Comparison of ENCODE assay signal across 9 cellular contexts in genomic region chr16:28951410-28951943, GRCh38. TPM values are rescaled to one million over a fixed set of nuclear protein-coding genes. Genes with fewer than 3 reads are reported as not detected.
DNase-seq lines count a peak whose midpoint lies in the region; ATAC-seq and TF ChIP-seq lines count a peak whose summit lies in the region.
"Had no signal": no experiment of that assay in that cellular context is flagged by ENCODE, and none has a peak within 500 bp of the region (broad histone marks: within the 10 kb centered on the region; RNA-seq: fewer than 3 reads in every experiment).

No MANE protein-coding gene starts in this region.

- no peaks in the 10 kb centered on the region for H3K9me3 ChIP-seq in mucosa of descending colon

- H3K27ac Mint-ChIP-seq in MCF 10A (ENCODE audit: low read depth, unreplicated experiment): peak overlapping the region; percentile 92

- TF ChIP-seq CTCF in MCF 10A (IDR thresholded peaks at IDR 0.05; ENCODE audit: unreplicated experiment): no peak
- no peak for TF ChIP-seq CTCF in mucosa of descending colon (IDR thresholded peaks at IDR 0.05)

- H3K4me1 ChIP-seq in mucosa of descending colon (ENCODE audit: low read depth): peaks cover 15% of the 10 kb centered on the region

- intact Hi-C loops in MCF 10A (cut with micrococcal nuclease): loop anchor here (2.0 kb wide), 1 partner anchor 23 kb away; the partner anchor contains the start of gene SPNS1
- intact Hi-C loops in mucosa of descending colon (cut with DNase I, micrococcal nuclease): no loop called here

- peak overlapping the region; percentile 99 for H3K4me3 Mint-ChIP-seq in MCF 10A (ENCODE audit: unreplicated experiment)

- peak overlapping the region; percentile 85 for H3K4me3 ChIP-seq in mucosa of descending colon

- H3K36me3 ChIP-seq in mucosa of descending colon (ENCODE audit: low read depth): peaks cover 5% of the 10 kb centered on the region

- BruUV-seq in MCF 10A (replicated peaks; lab: Mats Ljungman, UMichigan): no TSS peak

- ATAC-seq in mucosa of descending colon (no peak), HG03097 (IDR thresholded peaks at IDR 0.05; ENCODE audit: low FRiP score, unreplicated experiment) (no peak), GM18519 (IDR thresholded peaks at IDR 0.05; ENCODE audit: low FRiP score, unreplicated experiment) (no peak), GM18907 (IDR thresholded peaks at IDR 0.05; ENCODE audit: unreplicated experiment) (no peak)

- no peaks in the 10 kb centered on the region for H3K9me3 Mint-ChIP-seq in MCF 10A (ENCODE audit: unreplicated experiment)

- H3K27me3 Mint-ChIP-seq in MCF 10A (ENCODE audit: insufficient read depth, unreplicated experiment): no peaks in the 10 kb centered on the region

- CTCF ChIA-PET in MCF 10A (lab: Yijun Ruan, JAX): interaction anchor here (0.7 to 1.3 kb wide), 2 partner anchors 26 to 29 kb away, joined by 3 to 7 read pairs; no protein-coding TSS in a partner anchor

- POLR2A ChIA-PET in MCF 10A (lab: Yijun Ruan, JAX): interaction anchor here (1.2 to 3.9 kb wide), 6 partner anchors 11 to 129 kb away, joined by 3 to 30 read pairs (median 13); partner anchors contain the start of genes ATXN2L, RABEP2, SH2B1 and SPNS1

- DNase-seq in ELR (ENCODE audit: low read depth) (peak; percentile 43), HT1080 (ENCODE audit: low read depth) (peak; percentile 10), MCF 10A (ENCODE audit: unreplicated experiment) (peak; percentile 30), mucosa of descending colon (peak; percentile 40 to 81 (median 53)), A172 (ENCODE audit: low spot score) (no peak)

- H3K4me1 Mint-ChIP-seq in MCF 10A (ENCODE audit: insufficient read depth, unreplicated experiment): peaks cover 17% of the 10 kb centered on the region

- peaks cover 35% of the 10 kb centered on the region for H3K36me3 Mint-ChIP-seq in MCF 10A (ENCODE audit: insufficient read depth, unreplicated experiment)

RNA-seq across cellular contexts. Expression of gene NFATC2IP, which starts 0.7 kb away (rescaled TPM):
- 30.4 and 33.2 TPM in 2 replicates for total RNA-seq in HT1080 (2014; rRNA removed; shearing (Covaris generic))
- 26.0 and 26.2 TPM in 2 replicates for polyA plus RNA-seq in HT1080 (2015; cell fraction: cytosol; rRNA removed)
- 177 and 185 TPM in 2 replicates for polyA plus RNA-seq in HT1080 (2015; cell fraction: nucleus; rRNA removed)
- 39.5 and 41.3 TPM in 2 replicates for total RNA-seq in MCF 10A (2022)
- total RNA-seq in mucosa of descending colon: 10 to 100 TPM; 45.0 to 57.9 (median 50.9) TPM
- total RNA-seq in A172 (2014; rRNA removed; shearing (Covaris generic)): 27.2 and 28.1 TPM in 2 replicates

RNA-seq across cellular contexts. Expression of gene CD19, which starts 19.7 kb away (rescaled TPM):
- not detected in 2 replicates for total RNA-seq in HT1080 (2014; rRNA removed; shearing (Covaris generic))
- polyA plus RNA-seq in HT1080 (2015; cell fraction: cytosol; rRNA removed): not detected in 2 replicates
- polyA plus RNA-seq in HT1080 (2015; cell fraction: nucleus; rRNA removed): 0.20 TPM in 1 of 2 replicates, not detected in the other
- total RNA-seq in MCF 10A (2022) (not detected in 2 replicates), mucosa of descending colon (under 1 TPM; 0.29 to 0.65 (median 0.38) TPM)
- total RNA-seq in A172 (2014; rRNA removed; shearing (Covaris generic)): not detected in 2 replicates
- total RNA-seq: T-helper 2 cell treated with Interferon-gamma antibody and Interleukin-4, amounts not matched to agents 100 ng/mL and 5 ng/mL, for 36 hours had no signal

RNA-seq across cellular contexts. Expression of gene SPNS1, which starts 23.1 kb away (rescaled TPM):
- total RNA-seq in HT1080 (2014; rRNA removed; shearing (Covaris generic)): 36.5 and 45.6 TPM in 2 replicates
- polyA plus RNA-seq in HT1080 (2015; cell fraction: cytosol; rRNA removed): 41.0 and 42.3 TPM in 2 replicates
- polyA plus RNA-seq in HT1080 (2015; cell fraction: nucleus; rRNA removed): 60.1 and 70.2 TPM in 2 replicates
- total RNA-seq in MCF 10A (2022): 25.2 and 36.8 TPM in 2 replicates
- total RNA-seq in mucosa of descending colon: 10 to 100 TPM; 28.2 to 31.0 (median 30.3) TPM
- total RNA-seq in A172 (2014; rRNA removed; shearing (Covaris generic)): 44.7 and 49.9 TPM in 2 replicates

RNA-seq across cellular contexts. Expression of gene RABEP2, which starts 26.4 kb away (rescaled TPM):
- 24.7 and 28.0 TPM in 2 replicates for total RNA-seq in HT1080 (2014; rRNA removed; shearing (Covaris generic))
- 17.6 and 21.4 TPM in 2 replicates for polyA plus RNA-seq in HT1080 (2015; cell fraction: cytosol; rRNA removed)
- 18.4 and 25.6 TPM in 2 replicates for polyA plus RNA-seq in HT1080 (2015; cell fraction: nucleus; rRNA removed)
- 10.7 and 17.8 TPM in 2 replicates for total RNA-seq in MCF 10A (2022)
- total RNA-seq in mucosa of descending colon: 10 to 100 TPM; 35.1 to 43.2 (median 35.7) TPM
- 46.0 and 64.3 TPM in 2 replicates for total RNA-seq in A172 (2014; rRNA removed; shearing (Covaris generic))

RNA-seq across cellular contexts. Expression of gene LAT, which starts 33.4 kb away (rescaled TPM):
- 32.7 and 44.1 TPM in 2 replicates for total RNA-seq in HT1080 (2014; rRNA removed; shearing (Covaris generic))
- polyA plus RNA-seq in HT1080 (2015; cell fraction: cytosol; rRNA removed): 26.4 and 33.5 TPM in 2 replicates
- polyA plus RNA-seq in HT1080 (2015; cell fraction: nucleus; rRNA removed): 39.9 and 55.1 TPM in 2 replicates
- total RNA-seq in MCF 10A (2022): 4.4 and 4.8 TPM in 2 replicates
- total RNA-seq in mucosa of descending colon: 10 to 100 TPM in 2 of 3 donors, 1 to 10 TPM in 1; 8.5 to 13.0 (median 11.6) TPM
- 42.7 and 77.4 TPM in 2 replicates for total RNA-seq in A172 (2014; rRNA removed; shearing (Covaris generic))
